ENCODE assay signal across 18 cellular contexts in the genomic region with DNA sequence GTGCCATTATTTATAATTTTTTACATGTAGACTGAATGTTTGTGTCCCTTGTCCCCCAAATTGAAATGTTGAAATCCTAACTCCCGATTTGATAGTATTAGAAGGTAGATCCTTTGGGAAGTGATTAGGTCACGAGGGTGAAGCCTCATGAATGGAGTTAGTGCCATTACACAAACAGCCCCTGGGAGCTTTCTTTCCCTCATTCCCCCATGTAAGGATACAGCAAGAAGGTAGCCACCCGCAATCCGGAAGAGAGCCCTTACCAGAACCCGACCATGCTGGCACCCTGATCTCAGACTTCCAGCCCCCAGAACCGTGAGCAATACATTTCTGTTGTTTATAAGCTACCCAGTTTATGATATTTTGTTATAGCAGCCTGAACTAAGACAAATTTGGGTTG.
DNase-seq lines count a peak whose midpoint lies in the region; ATAC-seq, FAIRE-seq and TF ChIP-seq lines count a peak whose summit lies in the region.
"Had no signal": no experiment of that assay in that cellular context is flagged by ENCODE, and none has a peak within 500 bp of the region (broad histone marks: within the 10 kb centered on the region; RNA-seq: fewer than 3 reads in every experiment).

No MANE protein-coding gene starts in this region.

- H3K9ac ChIP-seq in H1 (replicated peaks in 1 of 4; ENCODE audit: extremely low read depth in 1 of 4, low read depth in 3 of 4, low read length in 3 of 4): no peak overlapping the region

- H2BK120ac ChIP-seq in H1 (replicated peaks; ENCODE audit: low read depth, low read length): no peak overlapping the region

- H3K4me2 ChIP-seq in GM23338 (no peak overlapping the region), H1 (ENCODE audit: insufficient read depth in 1 of 2, low read depth in 2 of 2, low read length in 2 of 2) (no peak overlapping the region)

- no peaks in the 10 kb centered on the region for H3K4me1 ChIP-seq in GM23338 (ENCODE audit: insufficient read depth)
- H3K4me1 ChIP-seq in H1 (replicated peaks in 1 of 4; ENCODE audit: control insufficient read depth in 3 of 4, insufficient read depth in 4 of 4, low read length in 3 of 4): no peaks in the 10 kb centered on the region
- H3K4me1 ChIP-seq in thyroid gland: no peaks in the 10 kb centered on the region
- H3K4me1 ChIP-seq: Caco-2, HAP-1 had no signal

- no peaks in the 10 kb centered on the region; the same call in none of the 2 replicates for H3K9me2 ChIP-seq in GM23338 (ENCODE audit: insufficient read depth)

- no peaks in the 10 kb centered on the region for H3K23me2 ChIP-seq in H1 (ENCODE audit: low read depth, low read length)

- no peak for FAIRE-seq in H1 (lab: Jason Lieb, UNC)
- FAIRE-seq: D721Med, GM12878 had no signal

- H3K27ac ChIP-seq in GM23338 (ENCODE audit: low read depth): no peak overlapping the region
- H3K27ac ChIP-seq in H1 (ENCODE audit: low read depth, low read length): no peak overlapping the region
- H3K27ac ChIP-seq in thyroid gland: no peak overlapping the region

- H3K23ac ChIP-seq in H1 (ENCODE audit: insufficient read length): no peak overlapping the region

- no peak overlapping the region for H3K14ac ChIP-seq in H1 (ENCODE audit: insufficient read length)

- H3K36me3 Mint-ChIP-seq in GM23338 (ENCODE audit: low read depth) (no peaks in the 10 kb centered on the region), osteocyte (ENCODE audit: unreplicated experiment) (no peaks in the 10 kb centered on the region)
- no peaks in the 10 kb centered on the region for H3K36me3 Mint-ChIP-seq in stimulated activated naive B cell treated with anti-CD40 and anti-IgM and Interleukin-4, amounts not matched to agents 10 μg/mL and 1 μg/mL and 100 μg/mL, for 72 hours
- H3K36me3 Mint-ChIP-seq: CD4-positive, alpha-beta memory T cell had no signal

- POLR2A ChIA-PET in H1 (lab: Charles Lee; ENCODE audit: partially characterized antibody): interaction anchor here (1.6 to 1.8 kb wide), 2 partner anchors 13 to 19 kb away, joined by 3 to 5 read pairs; no protein-coding TSS in a partner anchor

- H4K5ac ChIP-seq in H1 (ENCODE audit: insufficient read length, low read depth, low read length): no peak overlapping the region

- H4K8ac ChIP-seq in H1 (ENCODE audit: extremely low read depth, insufficient read depth, low read length): 0 out of 2 replicates have a peak overlapping the region, but pooled peaks have one; percentile 59

- no peak overlapping the region for H2BK5ac ChIP-seq in H1 (ENCODE audit: low read depth, low read length)

- no peak overlapping the region for H3K4me3 Mint-ChIP-seq in GM23338
- no peak overlapping the region for H3K4me3 Mint-ChIP-seq in osteocyte (ENCODE audit: unreplicated experiment)
- H3K4me3 Mint-ChIP-seq in stimulated activated naive B cell treated with anti-CD40 and anti-IgM and Interleukin-4, amounts not matched to agents 10 μg/mL and 1 μg/mL and 100 μg/mL, for 72 hours: no peak overlapping the region
- H3K4me3 Mint-ChIP-seq: CD4-positive, alpha-beta memory T cell; HFFc6 had no signal

- TF ChIP-seq CTCF in GM23338 (conservative IDR thresholded peaks at IDR 0.05; ENCODE audit: low read depth in 2 of 2) (no peak), H1 (IDR thresholded peaks at IDR 0.05; ENCODE audit: control extremely low read depth in 1 of 3, insufficient read depth in 1 of 3, low read depth in 1 of 3, low read length in 3 of 3) (no peak), osteocyte (IDR thresholded peaks at IDR 0.05) (no peak), thyroid gland (IDR thresholded peaks at IDR 0.05) (no peak)

- H3K18ac ChIP-seq in H1 (ENCODE audit: extremely low read depth, low read length): no peak overlapping the region

- TF ChIP-seq EP300 in H1 (IDR thresholded peaks at IDR 0.05; ENCODE audit: borderline replicate concordance in 1 of 2, low read depth in 2 of 2, low read length in 2 of 2): no peak

- no peak overlapping the region for H3K4ac ChIP-seq in H1 (replicated peaks; ENCODE audit: insufficient read length, low read depth, low read length)

- H2AFZ ChIP-seq in GM23338 (peak overlapping the region; percentile 28; the same call in 1 of the 2 replicates), H1 (ENCODE audit: low read length) (no peak overlapping the region)

- H2BK15ac ChIP-seq in H1 (ENCODE audit: low read length): no peak overlapping the region

- H3K27ac Mint-ChIP-seq in GM23338 (no peak overlapping the region), osteocyte (ENCODE audit: unreplicated experiment) (no peak overlapping the region)
- no peak overlapping the region for H3K27ac Mint-ChIP-seq in stimulated activated naive B cell treated with anti-CD40 and anti-IgM and Interleukin-4, amounts not matched to agents 10 μg/mL and 1 μg/mL and 100 μg/mL, for 72 hours
- H3K27ac Mint-ChIP-seq: CD4-positive, alpha-beta memory T cell; HFFc6 had no signal

- TF ChIP-seq RAD21 in H1 (IDR thresholded peaks at IDR 0.05 in 1 of 2, conservative IDR thresholded peaks at IDR 0.05 in 1 of 2; ENCODE audit: low read depth in 2 of 2, low read length in 2 of 2): no peak

- H3K4me1 Mint-ChIP-seq in GM23338 (no peaks in the 10 kb centered on the region), osteocyte (ENCODE audit: unreplicated experiment) (no peaks in the 10 kb centered on the region)
- no peaks in the 10 kb centered on the region for H3K4me1 Mint-ChIP-seq in stimulated activated naive B cell treated with anti-CD40 and anti-IgM and Interleukin-4, amounts not matched to agents 10 μg/mL and 1 μg/mL and 100 μg/mL, for 72 hours
- H3K4me1 Mint-ChIP-seq: CD4-positive, alpha-beta memory T cell had no signal

- no peak overlapping the region for H4K91ac ChIP-seq in H1 (replicated peaks; ENCODE audit: insufficient read length, low read length)

- intact Hi-C loops in thyroid gland (cut with DNase I): no loop called here

- CTCF ChIA-PET in H1 (lab: Charles Lee; ENCODE audit: partially characterized antibody): interaction anchor here (0.8 kb wide), 1 partner anchor 37 kb away, joined by 8 read pairs; no protein-coding TSS in a partner anchor

- H3K79me2 ChIP-seq in GM23338 (replicated peaks; ENCODE audit: insufficient read depth): no peaks in the 10 kb centered on the region
- H3K79me2 ChIP-seq in H1 (ENCODE audit: control insufficient read depth in 1 of 2, insufficient read depth in 2 of 2, low read length in 2 of 2): no peaks in the 10 kb centered on the region

- no peak overlapping the region for H3K56ac ChIP-seq in H1 (replicated peaks; ENCODE audit: insufficient read length, low read depth, low read length)

- ATAC-seq in GM23338 (no peak), HG03457 (IDR thresholded peaks at IDR 0.05; ENCODE audit: unreplicated experiment) (no peak)
- ATAC-seq in stimulated activated naive B cell treated with anti-CD40 and anti-IgM and Interleukin-4, amounts not matched to agents 10 μg/mL and 1 μg/mL and 100 μg/mL, for 72 hours (replicated peaks): no peak
- ATAC-seq: GM12878 had no signal

- no peaks in the 10 kb centered on the region for H3K79me1 ChIP-seq in H1 (ENCODE audit: low read depth, low read length)

- H3K4me3 ChIP-seq in GM23338 (no peak overlapping the region), H1 (ENCODE audit: extremely low read depth in 1 of 4, insufficient read depth in 2 of 4, low read depth in 3 of 4, low read length in 4 of 4) (no peak overlapping the region), thyroid gland (replicated peaks in 1 of 3) (no peak overlapping the region)
- H3K4me3 ChIP-seq: GM12878, HAP-1 had no signal

- no peaks in the 10 kb centered on the region for H4K20me1 ChIP-seq in GM23338 (replicated peaks; ENCODE audit: insufficient read depth)
- no peaks in the 10 kb centered on the region for H4K20me1 ChIP-seq in H1 (replicated peaks in 1 of 2; ENCODE audit: control insufficient read depth in 1 of 2, insufficient read depth in 2 of 2, low read length in 2 of 2)

- H3K27me3 Mint-ChIP-seq in GM23338 (ENCODE audit: insufficient read depth, low read depth, poor library complexity) (peaks cover 2% of the 10 kb centered on the region), osteocyte (ENCODE audit: unreplicated experiment) (peaks cover 3% of the 10 kb centered on the region)
- H3K27me3 Mint-ChIP-seq in stimulated activated naive B cell treated with anti-CD40 and anti-IgM and Interleukin-4, amounts not matched to agents 10 μg/mL and 1 μg/mL and 100 μg/mL, for 72 hours: peaks cover 23 to 31% of the 10 kb centered on the region in 2 donors

- H3K9me3 Mint-ChIP-seq in GM23338 (no peaks in the 10 kb centered on the region; the same call in 2 of the 3 replicates), osteocyte (ENCODE audit: unreplicated experiment) (no peaks in the 10 kb centered on the region)
- no peaks in the 10 kb centered on the region for H3K9me3 Mint-ChIP-seq in stimulated activated naive B cell treated with anti-CD40 and anti-IgM and Interleukin-4, amounts not matched to agents 10 μg/mL and 1 μg/mL and 100 μg/mL, for 72 hours
- H3K9me3 Mint-ChIP-seq: HFFc6 had no signal

- 93% methylated on average over 6 of the region's 6 CpGs; no CpG with 5 or more reads in 1 of the 2 experiments for WGBS in H1 (ENCODE audit: extremely low coverage in 1 of 2, insufficient coverage in 1 of 2, insufficient read length in 1 of 2, insufficient replicate concordance in 2 of 2, low coverage in 1 of 2, low lambda C conversion rate in 2 of 2, missing lambda C conversion rate in 1 of 2), 2 experiments
- WGBS in thyroid gland, 2 donors: 77 to 83% methylated on average over 6 of the region's 6 CpGs

- H3K36me3 ChIP-seq in GM23338 (ENCODE audit: insufficient read depth) (no peaks in the 10 kb centered on the region), H1 (ENCODE audit: control insufficient read depth in 2 of 4, insufficient read depth in 4 of 4, low read length in 3 of 4) (no peaks in the 10 kb centered on the region), thyroid gland (no peaks in the 10 kb centered on the region)
- H3K36me3 ChIP-seq: HAP-1 had no signal

- DNase-seq in D341Med (ENCODE audit: low spot score) (peak; percentile 7), GM23338 (ENCODE audit: low spot score) (no peak), H1 (ENCODE audit: low read depth in 1 of 2, low spot score in 2 of 2) (no peak), osteocyte (ENCODE audit: extremely low spot score, unreplicated experiment) (peak; percentile 74), thyroid gland (no peak)
- DNase-seq in stimulated activated naive B cell treated with anti-CD40 and anti-IgM and Interleukin-4, amounts not matched to agents 10 μg/mL and 1 μg/mL and 100 μg/mL, for 72 hours: no peak
- DNase-seq: C1 segment of cervical spinal cord; Caco-2; CD4-positive, alpha-beta memory T cell; DMS 273 treated with DMSO at 0.1 percent for 48 hours; DMS79; EL; GDM1; HFFc6 had no signal

- TF ChIP-seq POLR2A in H1 (IDR thresholded peaks at IDR 0.05; ENCODE audit: control extremely low read depth in 1 of 2, low read depth in 2 of 2, low read length in 2 of 2) (no peak), thyroid gland (IDR thresholded peaks at IDR 0.05) (no peak)

- H3K27me3 ChIP-seq in GM23338 (ENCODE audit: insufficient read depth) (no peaks in the 10 kb centered on the region), H1 (replicated peaks in 1 of 4; ENCODE audit: control insufficient read depth in 3 of 4, extremely low read depth in 1 of 4, insufficient read depth in 3 of 4, low read length in 3 of 4) (no peaks in the 10 kb centered on the region), thyroid gland (no peaks in the 10 kb centered on the region)

- H3K9me3 ChIP-seq in H1 (ENCODE audit: insufficient read depth in 2 of 2, low read depth in 1 of 2, low read length in 1 of 2) (no peaks in the 10 kb centered on the region), thyroid gland (no peaks in the 10 kb centered on the region)
- H3K9me3 ChIP-seq: Caco-2, HAP-1 had no signal

- no peak overlapping the region for H2AK5ac ChIP-seq in H1 (ENCODE audit: low read depth, low read length)

- H3F3A ChIP-seq in GM23338 (replicated peaks; ENCODE audit: low read depth): 0 out of 2 replicates have a peak, but pooled peaks cover under 1% of the 10 kb centered on the region

- no peak overlapping the region for H2BK20ac ChIP-seq in H1 (ENCODE audit: low read length)

- H2BK12ac ChIP-seq in H1 (ENCODE audit: low read depth, low read length): no peak overlapping the region

Comparison
In these comparisons a context has a peak if more than half of its experiments do, and no peak if none do; other contexts are left out.
1. DNase-seq: peak in D341Med (single experiment) and osteocyte (single experiment); none in GM23338 (single experiment), H1 (0 of 2), thyroid gland (0 of 2) and stimulated activated naive B cell treated with anti-CD40 and anti-IgM and Interleukin-4, amounts not matched to agents 10 μg/mL and 1 μg/mL and 100 μg/mL, for 72 hours (single experiment).